ENCODE assay signal across 10 cellular contexts in genomic region chr3:43178891-43179366, GRCh38.
DNase-seq lines count a peak whose midpoint lies in the region; ATAC-seq, FAIRE-seq and TF ChIP-seq lines count a peak whose summit lies in the region.
"Had no signal": no experiment of that assay in that cellular context is flagged by ENCODE, and none has a peak within 500 bp of the region (broad histone marks: within the 10 kb centered on the region; RNA-seq: fewer than 3 reads in every experiment).

No MANE protein-coding gene starts in this region.

- RAD21 ChIA-PET in HCT116 (lab: Charles Lee; ENCODE audit: low non-redundant PET in 1 of 2, low total read pairs in 2 of 2, uncharacterized antibody in 2 of 2, unreplicated experiment in 2 of 2) = no interaction called here

- H3K36me3 Mint-ChIP-seq in progenitor cell of endocrine pancreas (ENCODE audit: insufficient read depth) = peaks cover 2% of the 10 kb centered on the region

- peaks cover 40% of the 10 kb centered on the region for H3K4me1 Mint-ChIP-seq in progenitor cell of endocrine pancreas (ENCODE audit: low read depth)

- peaks cover 10% of the 10 kb centered on the region for H3K9me3 Mint-ChIP-seq in progenitor cell of endocrine pancreas (ENCODE audit: low read depth)

- peak overlapping the region; percentile 36; the same call in 1 of the 2 replicates for H3K9ac ChIP-seq in HCT116 (ENCODE audit: low read length)

- peak overlapping the region in 1 of 2 experiments; percentile 36; a peak in 2 of 4 replicates for H3K4me3 ChIP-seq in HCT116 (replicated peaks in 1 of 2; ENCODE audit: low read depth in 1 of 2, low read length in 2 of 2)

- peaks cover 4 to 46% of the 10 kb centered on the region in 2 experiments; a peak in 2 of 4 replicates for H3K4me1 ChIP-seq in HCT116 (ENCODE audit: control insufficient read depth in 1 of 2, insufficient read depth in 2 of 2, low read length in 2 of 2)

- peak; percentile 23 for TF ChIP-seq RAD21 in HCT116 (IDR thresholded peaks at IDR 0.05; ENCODE audit: low read depth)

- ATAC-seq in HCT116 (peak; percentile 82), HG02759 (IDR thresholded peaks at IDR 0.05; ENCODE audit: unreplicated experiment) (no peak), HG02885 (IDR thresholded peaks at IDR 0.05; ENCODE audit: poor library complexity, unreplicated experiment) (no peak)
- ATAC-seq: activated CD4-positive, CD25-positive, alpha-beta regulatory T cell treated with anti-CD3 and anti-CD28 coated beads, Interleukin-2, amount 50 U/mL, for 24 hours had no signal

- no peak overlapping the region for H3K27ac ChIP-seq in HCT116 (ENCODE audit: low read depth, low read length)

- TF ChIP-seq CTCF in HCT116 (IDR thresholded peaks at IDR 0.05 in 2 of 3, conservative IDR thresholded peaks at IDR 0.05 in 1 of 3; ENCODE audit: borderline replicate concordance in 1 of 3, insufficient read depth in 1 of 3, low read depth in 2 of 3, low read length in 2 of 3) (no peak), progenitor cell of endocrine pancreas (IDR thresholded peaks at IDR 0.05; ENCODE audit: unreplicated experiment) (no peak)

- peak overlapping the region; percentile 89 for H3K27ac Mint-ChIP-seq in progenitor cell of endocrine pancreas

- TF ChIP-seq POLR2A in HCT116 (IDR thresholded peaks at IDR 0.05; ENCODE audit: borderline replicate concordance, extremely low read depth, insufficient read depth, insufficient read length) (no peak), GM12892 (IDR thresholded peaks at IDR 0.05; ENCODE audit: low read depth, low read length) (no peak)

- H3K79me2 ChIP-seq in HCT116 (ENCODE audit: insufficient read depth, low read length) = no peaks in the 10 kb centered on the region

- DNase-seq in HCT116 (ENCODE audit: low read depth, low spot score) = peak; percentile 80
- peak; percentile 58 for DNase-seq in RKO (ENCODE audit: low spot score)
- DNase-seq in fibroblast of gingiva (ENCODE audit: low read depth) = peak; percentile 23
- DNase-seq in progenitor cell of endocrine pancreas (ENCODE audit: low spot score, unreplicated experiment) = no peak
- DNase-seq in GM12892 (ENCODE audit: insufficient read length) = no peak
- no peak for DNase-seq in hippocampal formation (lab: John Stamatoyannopoulos, UW)
- DNase-seq: NCI-H1694 had no signal

- H3K9me3 ChIP-seq in HCT116 (ENCODE audit: control insufficient read depth in 1 of 2, insufficient read depth in 1 of 2, low read depth in 1 of 2, low read length in 2 of 2) = peaks cover 0 to 6% of the 10 kb centered on the region in 2 experiments; a peak in 1 of 4 replicates

- POLR2A ChIA-PET in HCT116 (lab: Charles Lee) = no interaction called here

- no peaks in the 10 kb centered on the region for H3K27me3 Mint-ChIP-seq in progenitor cell of endocrine pancreas

- H3K27me3 ChIP-seq in HCT116 (ENCODE audit: insufficient read depth, low read length) = no peaks in the 10 kb centered on the region

- no TSS peak for BruUV-seq in HCT116 (replicated peaks; lab: Mats Ljungman, UMichigan)

- no peak for FAIRE-seq in GM12892 (lab: Jason Lieb, UNC)

- CTCF ChIA-PET in HCT116 (lab: Charles Lee) = no interaction called here

- no peaks in the 10 kb centered on the region for H3K9me2 ChIP-seq in HCT116 (ENCODE audit: insufficient read depth)

- H4K20me1 ChIP-seq in HCT116 (ENCODE audit: insufficient read depth) = no peaks in the 10 kb centered on the region

- peak overlapping the region; percentile 4 for H2AFZ ChIP-seq in HCT116 (ENCODE audit: low read depth, low read length, poor library complexity, severe bottlenecking)

- H3K36me3 ChIP-seq in HCT116 (ENCODE audit: control insufficient read depth in 1 of 2, insufficient read depth in 2 of 2, low read length in 2 of 2) = no peaks in the 10 kb centered on the region

- no peak overlapping the region for H3K4me3 Mint-ChIP-seq in progenitor cell of endocrine pancreas (ENCODE audit: low read depth)

- peak overlapping the region; percentile 57 for H3K4me2 ChIP-seq in HCT116 (ENCODE audit: low read length)

- intact Hi-C loops in HCT116 (cut with micrococcal nuclease) = no loop called here

TF ChIP-seq in HCT116, 20 proteins besides CTCF, POLR2A, EP300 and RAD21:
- no peak for TF ChIP-seq EZH2 (IDR thresholded peaks at IDR 0.05)
- TF ChIP-seq SP1 (IDR thresholded peaks at IDR 0.05; ENCODE audit: low read depth) = peak; percentile 94
- TF ChIP-seq SIN3A (IDR thresholded peaks at IDR 0.05; ENCODE audit: low read depth) = 0 out of 2 replicates have a peak, but pooled peaks have one; percentile 49
- peak; percentile 52 for TF ChIP-seq TCF7L2 (IDR thresholded peaks at IDR 0.05; ENCODE audit: borderline replicate concordance, extremely low read depth, insufficient read depth, insufficient read length)
- peak; percentile 76; the same call in 1 of the 2 replicates for TF ChIP-seq JUND (IDR thresholded peaks at IDR 0.05)
- no peak for TF ChIP-seq YY1 (IDR thresholded peaks at IDR 0.05; ENCODE audit: extremely low read depth, insufficient replicate concordance, low read depth, low read length)
- peak; percentile 81 for TF ChIP-seq MAX (IDR thresholded peaks at IDR 0.05)
- TF ChIP-seq CBX3 (IDR thresholded peaks at IDR 0.05; ENCODE audit: low read depth) = peak; percentile 68; the same call in 1 of the 2 replicates
- peak; percentile 92 for TF ChIP-seq FOSL1 (IDR thresholded peaks at IDR 0.05; ENCODE audit: low read depth)
- no peak for TF ChIP-seq EZH2phosphoT487 (IDR thresholded peaks at IDR 0.05; ENCODE audit: borderline replicate concordance)
- peak; percentile 46; the same call in 1 of the 2 replicates for TF ChIP-seq POLR2AphosphoS5 (IDR thresholded peaks at IDR 0.05; ENCODE audit: low read depth, low read length)
- TF ChIP-seq SRF (IDR thresholded peaks at IDR 0.05; ENCODE audit: low read depth) = 0 out of 2 replicates have a peak, but pooled peaks have one; percentile 52
- peak; percentile 69 for TF ChIP-seq CEBPB (IDR thresholded peaks at IDR 0.05; ENCODE audit: low read depth)

Comparison
In these comparisons a context has a peak if more than half of its experiments do, and no peak if none do; other contexts are left out.
1. DNase-seq: peak in HCT116 (single experiment), RKO (single experiment) and fibroblast of gingiva (single experiment); none in progenitor cell of endocrine pancreas (single experiment), GM12892 (single experiment) and hippocampal formation (0 of 2).